32 cellular contexts compared by ENCODE assay signal in genomic region chr2:199682001-199682400, GRCh38.
"Had no signal": no experiment of that assay in that cellular context is flagged by ENCODE, and none has a peak within 500 bp of the region (broad histone marks: within the 10 kb centered on the region; RNA-seq: fewer than 3 reads in every experiment).

No MANE protein-coding gene starts in this region.

- H3K9me3 ChIP-seq: SJCRH30 had no signal

- H3K36me3 Mint-ChIP-seq: activated naive CD8-positive, alpha-beta T cell treated with anti-CD3 and anti-CD28 coated beads for 36 hours had no signal

- H3K9me3 Mint-ChIP-seq: activated CD4-positive, alpha-beta T cell treated with anti-CD3 and anti-CD28 coated beads, Interleukin-2, amount 10 ng/mL, durations not matched to agents 24 days and 14 days; activated CD8-positive, alpha-beta T cell treated with anti-CD3 and anti-CD28 coated beads for 36 hours; activated naive CD8-positive, alpha-beta T cell treated with anti-CD3 and anti-CD28 coated beads for 36 hours; activated T-cell treated with anti-CD3 and anti-CD28 coated beads, Interleukin-2, amount 50 U/mL, for 72 hours; activated T-helper 17 cell treated with anti-CD3 and anti-CD28 coated beads, Interleukin-2, amount 50 U/mL, for 72 hours had no signal

- H3K36me3 ChIP-seq: brain microvascular endothelial cell, SJCRH30, WERI-Rb-1 had no signal

- DNase-seq: activated CD4-positive, alpha-beta T cell treated with anti-CD3 and anti-CD28 coated beads, Interleukin-2, amount 10 ng/mL, durations not matched to agents 24 days and 14 days; activated CD4-positive, alpha-beta T cell treated with anti-CD3 and anti-CD28 coated beads, Interleukin-2, amount 50 U/mL, for 4 hours; activated CD8-positive, alpha-beta T cell treated with anti-CD3 and anti-CD28 coated beads for 36 hours; activated effector memory CD4-positive, alpha-beta T cell treated with anti-CD3 and anti-CD28 coated beads, Interleukin-2, amount 50 U/mL, for 16 hours; activated naive CD4-positive, alpha-beta T cell; activated naive CD4-positive, alpha-beta T cell treated with anti-CD3 and anti-CD28 coated beads, Interleukin-2, amount 50 U/mL, for 16 hours; activated naive CD8-positive, alpha-beta T cell treated with anti-CD3 and anti-CD28 coated beads for 36 hours; activated T-cell treated with anti-CD3 and anti-CD28 coated beads, Interleukin-2, amount 50 U/mL, for 1 hour; activated T-cell treated with anti-CD3 and anti-CD28 coated beads, Interleukin-2, amount 50 U/mL, for 72 hours; amniotic stem cell; aorta; brain microvascular endothelial cell; central memory CD4-positive, alpha-beta T cell; MM.1S; MV-4-11; NCI-H1092; NCI-H146; NCI-H187; NCI-H2029 treated with DMSO at 0.1 percent for 48 hours; NCI-H2107; NCI-H2171; NCI-H510A; NCI-H526; NCI-H748 treated with DMSO at 0.1 percent for 48 hours; NK-92 treated with Interleukin-12 subunit alpha and Interleukin-12 subunit beta, amount 100 ng/mL, for 24 hours; OCI-M1; Right ventricle myocardium superior; SJCRH30; T1000; WERI-Rb-1 had no signal

- H3K4me1 ChIP-seq: SJCRH30 had no signal

- H3K27me3 ChIP-seq: brain microvascular endothelial cell, SJCRH30 had no signal

- ATAC-seq: activated CD8-positive, alpha-beta T cell treated with anti-CD3 and anti-CD28 coated beads for 36 hours; activated T-cell treated with anti-CD3 and anti-CD28 coated beads, Interleukin-2, amount 50 U/mL, for 72 hours; activated T-helper 17 cell treated with anti-CD3 and anti-CD28 coated beads, Interleukin-2, amount 50 U/mL, for 72 hours had no signal

- H3K4me1 Mint-ChIP-seq: activated T-helper 17 cell treated with anti-CD3 and anti-CD28 coated beads, Interleukin-2, amount 50 U/mL, for 72 hours had no signal

- H3K4me3 Mint-ChIP-seq: activated CD4-positive, alpha-beta T cell treated with anti-CD3 and anti-CD28 coated beads, Interleukin-2, amount 10 ng/mL, durations not matched to agents 24 days and 14 days; activated CD8-positive, alpha-beta T cell treated with anti-CD3 and anti-CD28 coated beads for 36 hours; activated naive CD8-positive, alpha-beta T cell treated with anti-CD3 and anti-CD28 coated beads for 36 hours; activated T-cell treated with anti-CD3 and anti-CD28 coated beads, Interleukin-2, amount 50 U/mL, for 72 hours; activated T-helper 17 cell treated with anti-CD3 and anti-CD28 coated beads, Interleukin-2, amount 50 U/mL, for 72 hours had no signal

- H3K27ac ChIP-seq: brain microvascular endothelial cell, SJCRH30, SK-N-MC, WERI-Rb-1 had no signal

- H3K4me3 ChIP-seq: SJCRH30, SK-N-MC had no signal

- H3K27ac Mint-ChIP-seq: activated CD4-positive, alpha-beta T cell treated with anti-CD3 and anti-CD28 coated beads, Interleukin-2, amount 10 ng/mL, durations not matched to agents 24 days and 14 days; activated CD8-positive, alpha-beta T cell treated with anti-CD3 and anti-CD28 coated beads for 36 hours; activated naive CD8-positive, alpha-beta T cell treated with anti-CD3 and anti-CD28 coated beads for 36 hours; activated T-cell treated with anti-CD3 and anti-CD28 coated beads, Interleukin-2, amount 50 U/mL, for 72 hours; activated T-helper 17 cell treated with anti-CD3 and anti-CD28 coated beads, Interleukin-2, amount 50 U/mL, for 72 hours had no signal
